9 cellular contexts compared by ENCODE assay signal in genomic region chr2:191845248-191845715, GRCh38. TPM values are rescaled to one million over a fixed set of nuclear protein-coding genes. Genes with fewer than 3 reads are reported as not detected.
A peak's percentile ranks its signal among the peaks of the same experiment; 100 is the strongest.
DNase-seq lines count a peak whose midpoint lies in the region; ATAC-seq and TF ChIP-seq lines count a peak whose summit lies in the region.
"Had no signal": no experiment of that assay in that cellular context is flagged by ENCODE, and none has a peak within 500 bp of the region (broad histone marks: within the 10 kb centered on the region; RNA-seq: fewer than 3 reads in every experiment).

No MANE protein-coding gene starts in this region.

- H3K27ac ChIP-seq in transverse colon = peak overlapping the region; percentile 81 to 91 (median 85)

- WGBS in transverse colon (ENCODE audit: low coverage in 1 of 2), 2 donors = 45 to 48% methylated on average over 5 to 9 of the region's 9 CpGs

- H3K27me3 ChIP-seq in endocrine pancreas (ENCODE audit: control insufficient read depth, insufficient read depth, low read length) = no peaks in the 10 kb centered on the region
- H3K27me3 ChIP-seq in transverse colon = no peaks in the 10 kb centered on the region

- no peak overlapping the region for H3K9ac ChIP-seq in endocrine pancreas (ENCODE audit: control insufficient read depth, insufficient read depth, low read length)

- in situ Hi-C loops in transverse colon (cut with MboI; ENCODE audit: low pct_ligation_motif_present in 1 of 4, low pct_unique_long_range_greater_than_20kb in 1 of 4, low sequenced_read_pairs in 3 of 4) = no loop called here

- TF ChIP-seq CTCF in transverse colon (IDR thresholded peaks at IDR 0.05) (no peak), GM10266 (IDR thresholded peaks at IDR 0.05; ENCODE audit: control insufficient read depth, insufficient read depth, low read depth, missing control alignments) (no peak)

- TF ChIP-seq POLR2A in transverse colon (IDR thresholded peaks at IDR 0.05) = no peak

- H3K36me3 ChIP-seq in endocrine pancreas (ENCODE audit: control insufficient read depth, insufficient read depth, low read length) = no peaks in the 10 kb centered on the region
- H3K36me3 ChIP-seq in transverse colon = no peaks in the 10 kb centered on the region

- no peaks in the 10 kb centered on the region for H3K9me3 ChIP-seq in endocrine pancreas (ENCODE audit: control insufficient read depth, low read length)
- H3K9me3 ChIP-seq in transverse colon = no peaks in the 10 kb centered on the region

- no peak for ATAC-seq in GM18511 (IDR thresholded peaks at IDR 0.05; ENCODE audit: unreplicated experiment)
- ATAC-seq in GM19324 (IDR thresholded peaks at IDR 0.05; ENCODE audit: low FRiP score, unreplicated experiment) = no peak
- ATAC-seq in HG03108 (IDR thresholded peaks at IDR 0.05; ENCODE audit: unreplicated experiment) = no peak

- intact Hi-C loops in transverse colon (cut with DNase I; ENCODE audit: low total_unique reads) = no loop called here

- peak; percentile 71 for DNase-seq in LHCN-M2 (ENCODE audit: low read depth)
- peak; percentile 14 for DNase-seq in medulla oblongata (ENCODE audit: extremely low spot score)
- DNase-seq in transverse colon = no peak
- DNase-seq in GM10266 (ENCODE audit: extremely low spot score) = no peak
- DNase-seq: SIG-M5 had no signal

- no peak for TF ChIP-seq EP300 in transverse colon (IDR thresholded peaks at IDR 0.05; ENCODE audit: low read depth)

- peak overlapping the region; percentile 0 for H3K4me3 ChIP-seq in endocrine pancreas (ENCODE audit: control insufficient read depth, insufficient read depth, low read length)
- H3K4me3 ChIP-seq in transverse colon = peak overlapping the region; percentile 24 to 53 (median 38)

- H3K4me1 ChIP-seq in endocrine pancreas (ENCODE audit: control insufficient read depth, insufficient read depth, low read length) (no peaks in the 10 kb centered on the region), transverse colon (peaks cover 0 to 23% (median 10%) of the 10 kb centered on the region in 4 donors)

RNA-seq across cellular contexts. Expression of gene CAVIN2, which starts 1.6 kb away (rescaled TPM):
- total RNA-seq in LHCN-M2 (2014; rRNA removed) (388 and 506 TPM in 2 replicates), transverse colon (10 to 100 TPM; 21.3 to 59.3 (median 25.0) TPM)
- 228 TPM for polyA plus RNA-seq in LHCN-M2 (2012)

Comparison
In these comparisons a context has a peak if more than half of its experiments do, and no peak if none do; other contexts are left out.
1. DNase-seq: peak in LHCN-M2 (single experiment) and medulla oblongata (single experiment); none in transverse colon (single experiment) and GM10266 (single experiment).